ENCODE assay signal across 10 cellular contexts in genomic region chr7:112556633-112557032, GRCh38.
A peak's percentile ranks its signal among the peaks of the same experiment; 100 is the strongest.
DNase-seq lines count a peak whose midpoint lies in the region; ATAC-seq, FAIRE-seq and TF ChIP-seq lines count a peak whose summit lies in the region.
"Had no signal": no experiment of that assay in that cellular context is flagged by ENCODE, and none has a peak within 500 bp of the region (broad histone marks: within the 10 kb centered on the region; RNA-seq: fewer than 3 reads in every experiment).

No MANE protein-coding gene starts in this region.

- no peak overlapping the region for H3K27ac ChIP-seq in adrenal gland

- no peaks in the 10 kb centered on the region for H3K36me3 Mint-ChIP-seq in activated naive CD8-positive, alpha-beta T cell treated with anti-CD3 and anti-CD28 coated beads for 36 hours

- no peaks in the 10 kb centered on the region for H3K27me3 ChIP-seq in adrenal gland

- peak; percentile 6 for DNase-seq in activated naive CD8-positive, alpha-beta T cell treated with anti-CD3 and anti-CD28 coated beads for 36 hours
- DNase-seq in GM12892 (ENCODE audit: insufficient read length) (no peak), adrenal gland (no peak), NCI-H187 (lab: John Stamatoyannopoulos, UW) (no peak), NCI-H524 (lab: John Stamatoyannopoulos, UW) (no peak)
- DNase-seq: NCI-H526 treated with DMSO at 0.1 percent for 48 hours had no signal

- no peaks in the 10 kb centered on the region for H3K4me1 ChIP-seq in adrenal gland (replicated peaks in 1 of 2)

- H3K9me3 Mint-ChIP-seq in activated naive CD8-positive, alpha-beta T cell treated with anti-CD3 and anti-CD28 coated beads for 36 hours, result no peaks in the 10 kb centered on the region
- H3K9me3 Mint-ChIP-seq: activated T-helper 2 cell treated with anti-CD3 and anti-CD28 coated beads, Interferon-gamma antibody, Interleukin-2, Interleukin-4, amounts not matched to agents 10 μg/mL and 5 μg/mL and 100 μg/mL, durations not matched to agents 14 hours and 24 hours and 36 hours had no signal

- FAIRE-seq in GM12892 (lab: Jason Lieb, UNC), result no peak

- TF ChIP-seq CTCF in adrenal gland (IDR thresholded peaks at IDR 0.05), result no peak

- H3K4me3 Mint-ChIP-seq in activated naive CD8-positive, alpha-beta T cell treated with anti-CD3 and anti-CD28 coated beads for 36 hours, result no peak overlapping the region

- intact Hi-C loops in adrenal gland (cut with DNase I), result loop anchor here in 1 of 2 donors (10.0 kb wide), 1 partner anchor 328 kb away; no protein-coding TSS in a partner anchor

- H3K27ac Mint-ChIP-seq in activated naive CD8-positive, alpha-beta T cell treated with anti-CD3 and anti-CD28 coated beads for 36 hours, result no peak overlapping the region
- H3K27ac Mint-ChIP-seq: activated T-helper 2 cell treated with anti-CD3 and anti-CD28 coated beads, Interferon-gamma antibody, Interleukin-2, Interleukin-4, amounts not matched to agents 10 μg/mL and 5 μg/mL and 100 μg/mL, durations not matched to agents 14 hours and 24 hours and 36 hours had no signal

- TF ChIP-seq POLR2A in GM12892 (IDR thresholded peaks at IDR 0.05; ENCODE audit: low read depth, low read length) (no peak), adrenal gland (IDR thresholded peaks at IDR 0.05) (no peak)

- H3K9me3 ChIP-seq in adrenal gland (replicated peaks in 1 of 3), result no peaks in the 10 kb centered on the region

- peaks cover 3% of the 10 kb centered on the region for H3K27me3 Mint-ChIP-seq in activated naive CD8-positive, alpha-beta T cell treated with anti-CD3 and anti-CD28 coated beads for 36 hours

- WGBS in adrenal gland, 4 donors, result 71 to 95% (median 91%) methylated on average over 1 of the region's 1 CpG

- no peak overlapping the region for H3K4me3 ChIP-seq in adrenal gland

- ATAC-seq in GM18858 (IDR thresholded peaks at IDR 0.05; ENCODE audit: unreplicated experiment), result peak; percentile 99
- ATAC-seq in GM21528 (IDR thresholded peaks at IDR 0.05; ENCODE audit: low FRiP score, unreplicated experiment), result peak; percentile 94
- peak; percentile 88 for ATAC-seq in HG03457 (IDR thresholded peaks at IDR 0.05; ENCODE audit: unreplicated experiment)

- H3K4me1 Mint-ChIP-seq in activated naive CD8-positive, alpha-beta T cell treated with anti-CD3 and anti-CD28 coated beads for 36 hours, result peaks cover 8% of the 10 kb centered on the region

- no peaks in the 10 kb centered on the region for H3K36me3 ChIP-seq in adrenal gland (replicated peaks in 1 of 2)
